Comparison of ENCODE assay signal across 8 cellular contexts in genomic region chr3:11770477-11771381, GRCh38.
DNase-seq lines count a peak whose midpoint lies in the region; TF ChIP-seq lines count a peak whose summit lies in the region.

No MANE protein-coding gene starts in this region.

- no peak overlapping the region for H3K4me3 ChIP-seq in astrocyte of the cerebellum (ENCODE audit: low read depth, low read length)
- no peak overlapping the region for H3K4me3 ChIP-seq in skeletal muscle cell (ENCODE audit: low read depth, low read length)

- POLR2A ChIA-PET in HEK293T (lab: Yijun Ruan, JAX): interaction anchor here (0.8 kb wide), 1 partner anchor 76 kb away, joined by 3 read pairs; the partner anchor contains the start of gene TAMM41

- peak; percentile 76 for DNase-seq in GM04504 (ENCODE audit: low read depth)
- DNase-seq in HEK293T (ENCODE audit: extremely low spot score): peak; percentile 62
- DNase-seq in NAMALWA (ENCODE audit: low spot score): peak; percentile 40
- DNase-seq in T-helper 2 cell: peak; percentile 40 to 98 (median 65)
- DNase-seq in astrocyte of the cerebellum (ENCODE audit: low read depth): peak; percentile 84
- peak in 38 of 51 donors; percentile 5 to 69 (median 36) for DNase-seq in hypothalamus (lab: John Stamatoyannopoulos, UW)
- peak; percentile 60 for DNase-seq in skeletal muscle cell (ENCODE audit: low read depth)
- no peak for DNase-seq in T1000 (lab: John Stamatoyannopoulos, UW)

- CTCF ChIA-PET in HEK293T (lab: Yijun Ruan, JAX): no interaction called here

- in situ Hi-C loops in astrocyte of the cerebellum (cut with HindIII; ENCODE audit: low sequenced_read_pairs): no loop called here

- TF ChIP-seq CTCF in astrocyte of the cerebellum (IDR thresholded peaks at IDR 0.05; ENCODE audit: low read depth, low read length, missing control alignments): no peak

TF ChIP-seq in HEK293T, 16 proteins besides CTCF, POLR2A, EP300 and RAD21:
- TF ChIP-seq CTBP1 (IDR thresholded peaks at IDR 0.05; ENCODE audit: borderline replicate concordance) (no peak), FOXA1 (IDR thresholded peaks at IDR 0.05) (no peak), SUZ12 (IDR thresholded peaks at IDR 0.05) (no peak), FOXM1 (IDR thresholded peaks at IDR 0.05; ENCODE audit: borderline replicate concordance) (no peak), TARDBP (IDR thresholded peaks at IDR 0.05) (no peak), ARNT (IDR thresholded peaks at IDR 0.05) (no peak), ELF4 (IDR thresholded peaks at IDR 0.05) (no peak), SP1 (IDR thresholded peaks at IDR 0.05) (no peak), FOXK2 (IDR thresholded peaks at IDR 0.05) (no peak), HDGF (IDR thresholded peaks at IDR 0.05; ENCODE audit: borderline replicate concordance) (no peak), PKNOX1 (IDR thresholded peaks at IDR 0.05) (peak; percentile 29; the same call in 1 of the 2 replicates), L3MBTL2 (conservative IDR thresholded peaks at IDR 0.05) (peak; percentile 57; the same call in 1 of the 2 replicates), LEF1 (IDR thresholded peaks at IDR 0.05; ENCODE audit: borderline replicate concordance) (no peak)
